17 cellular contexts compared by ENCODE assay signal in genomic region chr4:68412031-68412430, GRCh38. TPM values are rescaled to one million over a fixed set of nuclear protein-coding genes. Genes with fewer than 3 reads are reported as not detected.
DNase-seq lines count a peak whose midpoint lies in the region; ATAC-seq and TF ChIP-seq lines count a peak whose summit lies in the region.
"Not testable (repeated sequence)": the region's sequence is repeated elsewhere in the genome, so short reads cannot be mapped to it uniquely, and the experiment has no call there.
"Had no signal": no experiment of that assay in that cellular context is flagged by ENCODE, and none has a peak within 500 bp of the region (broad histone marks: within the 10 kb centered on the region; RNA-seq: fewer than 3 reads in every experiment).

No MANE protein-coding gene starts in this region.

- dilution Hi-C loops in mammary epithelial cell (cut with HindIII; ENCODE audit: low sequenced_read_pairs): not testable (repeated sequence)

- H3K9me3 Mint-ChIP-seq in Calu3 (ENCODE audit: low read depth, unreplicated experiment); WTC11; activated CD4-positive, alpha-beta memory T cell treated with anti-CD3 and anti-CD28 coated beads for 36 hours: not testable (repeated sequence)

- not testable (repeated sequence) for H3K79me2 ChIP-seq in PC-3 (ENCODE audit: low read length); mammary epithelial cell (ENCODE audit: insufficient read depth, low read length)

- intact Hi-C loops in Calu3 (cut with micrococcal nuclease; ENCODE audit: unreplicated experiment); PC-3 (cut with micrococcal nuclease); activated CD4-positive, alpha-beta memory T cell treated with anti-CD3 and anti-CD28 coated beads for 36 hours (cut with micrococcal nuclease): not testable (repeated sequence)
- intact Hi-C loops in mammary epithelial cell (cut with micrococcal nuclease): loop anchor here (5.0 kb wide), 1 partner anchor 55 kb away; no protein-coding TSS in a partner anchor

- H3F3A ChIP-seq in PC-3 (ENCODE audit: low read length, unreplicated experiment): not testable (repeated sequence)

- H3K27me3 Mint-ChIP-seq in Calu3 (ENCODE audit: unreplicated experiment); WTC11 (ENCODE audit: low read depth); activated CD4-positive, alpha-beta memory T cell treated with anti-CD3 and anti-CD28 coated beads for 36 hours: not testable (repeated sequence)

- not testable (repeated sequence) for H3K9me3 ChIP-seq in PC-3 (ENCODE audit: low read length); mammary epithelial cell (replicated peaks; ENCODE audit: insufficient read depth, low read length)

- BruUV-seq in Calu3 (replicated peaks; lab: Mats Ljungman, UMichigan); PC-3 (replicated peaks; lab: Mats Ljungman, UMichigan); mammary epithelial cell (replicated peaks; lab: Mats Ljungman, UMichigan): not testable (repeated sequence)

- H3K27ac ChIP-seq in PC-3 (ENCODE audit: low read length) (peak overlapping the region; percentile 33), foreskin keratinocyte (peak overlapping the region; percentile 5)
- H3K27ac ChIP-seq in mammary epithelial cell (ENCODE audit: insufficient read depth, low read depth, low read length): not testable (repeated sequence)

- not testable (repeated sequence) for H3K36me3 ChIP-seq in PC-3 (ENCODE audit: low read depth, low read length); mammary epithelial cell (ENCODE audit: insufficient read depth, low read length)

- ATAC-seq in PC-3, WTC11: not testable (repeated sequence)
- ATAC-seq in foreskin keratinocyte: peak; percentile 36

- not testable (repeated sequence) for H3K4me3 Mint-ChIP-seq in Calu3 (ENCODE audit: low read depth, unreplicated experiment); WTC11; activated CD4-positive, alpha-beta memory T cell treated with anti-CD3 and anti-CD28 coated beads for 36 hours

- H3K27ac Mint-ChIP-seq in Calu3 (ENCODE audit: unreplicated experiment); activated CD4-positive, alpha-beta memory T cell treated with anti-CD3 and anti-CD28 coated beads for 36 hours: not testable (repeated sequence)
- H3K27ac Mint-ChIP-seq in WTC11: 0 out of 2 replicates have a peak overlapping the region, but pooled peaks have one; percentile 5

- CTCF ChIA-PET in Calu3 (lab: Charles Lee); PC-3 (lab: Charles Lee); WTC11 (lab: Charles Lee); activated CD4-positive, alpha-beta memory T cell treated with anti-CD3 and anti-CD28 coated beads for 36 hours (lab: Charles Lee); mammary epithelial cell (lab: Charles Lee; ENCODE audit: low non-redundant PET): not testable (repeated sequence)

- DNase-seq in Calu3 (peak; percentile 11), PC-3 (peak; percentile 43), mammary epithelial cell (peak; percentile 45), epithelial cell of esophagus (ENCODE audit: low read depth) (peak; percentile 6), foreskin keratinocyte (peak in 1 of 2 donors; percentile 7)
- DNase-seq in WTC11 (ENCODE audit: low spot score): not testable (repeated sequence)
- peak; percentile 12 for DNase-seq in activated CD4-positive, alpha-beta memory T cell treated with anti-CD3 and anti-CD28 coated beads for 36 hours
- peak; percentile 13 for DNase-seq in stimulated activated CD4-positive, alpha-beta T cell treated with anti-CD3 and anti-CD28 coated beads, Interleukin-1b, Interleukin-23, amount 100 ng/mL, for 48 hours

- H3K9ac ChIP-seq in PC-3 (ENCODE audit: low read length); mammary epithelial cell (ENCODE audit: insufficient read depth, low read length): not testable (repeated sequence)

- not testable (repeated sequence) for H3K9me2 ChIP-seq in PC-3 (replicated peaks; ENCODE audit: low read length)

- WGBS in mammary epithelial cell (ENCODE audit: low coverage, missing lambda C conversion rate): 50% methylated on average over 2 of the region's 2 CpGs

- not testable (repeated sequence) for H2AFZ ChIP-seq in PC-3 (ENCODE audit: low read length); mammary epithelial cell (ENCODE audit: low read depth, low read length)

- peak overlapping the region; percentile 23; the same call in 1 of the 2 replicates for H3K4me2 ChIP-seq in PC-3 (ENCODE audit: low read length)
- H3K4me2 ChIP-seq in mammary epithelial cell (ENCODE audit: insufficient read depth, low read depth, low read length): not testable (repeated sequence)

- POLR2A ChIA-PET in PC-3 (lab: Charles Lee; ENCODE audit: unreplicated experiment); WTC11 (lab: Charles Lee); activated CD4-positive, alpha-beta memory T cell treated with anti-CD3 and anti-CD28 coated beads for 36 hours (lab: Charles Lee): not testable (repeated sequence)

- not testable (repeated sequence) for H3K36me3 Mint-ChIP-seq in Calu3 (ENCODE audit: insufficient read depth, unreplicated experiment); activated CD4-positive, alpha-beta memory T cell treated with anti-CD3 and anti-CD28 coated beads for 36 hours
- peaks cover 11% of the 10 kb centered on the region for H3K36me3 Mint-ChIP-seq in WTC11

- not testable (repeated sequence) for TF ChIP-seq CTCF in Calu3 (IDR thresholded peaks at IDR 0.05; ENCODE audit: unreplicated experiment); PC-3 (conservative IDR thresholded peaks at IDR 0.05; ENCODE audit: low read depth, low read length); WTC11 (IDR thresholded peaks at IDR 0.05); mammary epithelial cell (conservative IDR thresholded peaks at IDR 0.05 in 1 of 2, IDR thresholded peaks at IDR 0.05 in 1 of 2; ENCODE audit: extremely low read depth in 1 of 2, insufficient read depth in 1 of 2, low read depth in 1 of 2, low read length in 2 of 2); epithelial cell of esophagus (IDR thresholded peaks at IDR 0.05; ENCODE audit: insufficient read depth, low read depth, low read length, missing control alignments); foreskin keratinocyte (conservative IDR thresholded peaks at IDR 0.05)

- in situ Hi-C loops in mammary epithelial cell (cut with MboI; ENCODE audit: low sequenced_read_pairs in 2 of 2): not testable (repeated sequence)

- H4K20me1 ChIP-seq in PC-3 (ENCODE audit: low read length); mammary epithelial cell (ENCODE audit: insufficient read depth, low read length): not testable (repeated sequence)

- H3K4me3 ChIP-seq in PC-3 (ENCODE audit: low read length); mammary epithelial cell (replicated peaks in 1 of 3; ENCODE audit: insufficient read depth in 1 of 3, low read depth in 2 of 3, low read length in 3 of 3); epithelial cell of esophagus (ENCODE audit: low read length): not testable (repeated sequence)

- H3K4me1 Mint-ChIP-seq in Calu3 (ENCODE audit: low read depth, unreplicated experiment); activated CD4-positive, alpha-beta memory T cell treated with anti-CD3 and anti-CD28 coated beads for 36 hours (ENCODE audit: low read depth): not testable (repeated sequence)
- H3K4me1 Mint-ChIP-seq in WTC11: peaks cover 65% of the 10 kb centered on the region

- not testable (repeated sequence) for H3K27me3 ChIP-seq in PC-3 (ENCODE audit: low read length); mammary epithelial cell (ENCODE audit: insufficient read depth, low read length); foreskin keratinocyte

- H3K4me1 ChIP-seq in PC-3 (ENCODE audit: insufficient read depth, low read length): peaks cover 31% of the 10 kb centered on the region
- peaks cover 18% of the 10 kb centered on the region for H3K4me1 ChIP-seq in mammary epithelial cell (ENCODE audit: insufficient read depth, low read length)
- peaks cover 18% of the 10 kb centered on the region for H3K4me1 ChIP-seq in foreskin keratinocyte

TF ChIP-seq in WTC11, 78 proteins besides CTCF, POLR2A, EP300 and RAD21 (continues in another document):
- TF ChIP-seq AR (CRISPR knock-in tag; IDR thresholded peaks at IDR 0.05): peak; percentile 11; the same call in 1 of the 2 replicates

RNA-seq across cellular contexts. Expression of gene TMPRSS11E, which starts 35.2 kb away (rescaled TPM):
- not detected in 2 replicates for total RNA-seq in Calu3 (2022)
- total RNA-seq in PC-3 (2014; rRNA removed): not detected in 2 replicates
- 1.9 to 3.5 TPM (median 2.9 TPM) in 3 replicates for total RNA-seq in WTC11 (2021)
- total RNA-seq in activated CD4-positive, alpha-beta memory T cell treated with anti-CD3 and anti-CD28 coated beads for 36 hours: not detected
- total RNA-seq in mammary epithelial cell: 1 to 10 TPM; 2.3 to 3.2 TPM
- 2.4 TPM for polyA plus RNA-seq in mammary epithelial cell
- not detected for polyA minus RNA-seq in mammary epithelial cell
- 0.11 and 0.17 TPM in 2 replicates for total RNA-seq in foreskin keratinocyte
- polyA plus RNA-seq in foreskin keratinocyte: 0.06 and 0.13 TPM in 2 replicates
- total RNA-seq: B cell; Caco-2; CD4-positive, CD25-positive, alpha-beta regulatory T cell; CD8-positive, alpha-beta T cell; GM12878; GM23248; H4; HFFc6 had no signal
- polyA plus RNA-seq: AG04450, GM12878, GM23248 had no signal
